8 cellular contexts compared by ENCODE assay signal in the genomic region with DNA sequence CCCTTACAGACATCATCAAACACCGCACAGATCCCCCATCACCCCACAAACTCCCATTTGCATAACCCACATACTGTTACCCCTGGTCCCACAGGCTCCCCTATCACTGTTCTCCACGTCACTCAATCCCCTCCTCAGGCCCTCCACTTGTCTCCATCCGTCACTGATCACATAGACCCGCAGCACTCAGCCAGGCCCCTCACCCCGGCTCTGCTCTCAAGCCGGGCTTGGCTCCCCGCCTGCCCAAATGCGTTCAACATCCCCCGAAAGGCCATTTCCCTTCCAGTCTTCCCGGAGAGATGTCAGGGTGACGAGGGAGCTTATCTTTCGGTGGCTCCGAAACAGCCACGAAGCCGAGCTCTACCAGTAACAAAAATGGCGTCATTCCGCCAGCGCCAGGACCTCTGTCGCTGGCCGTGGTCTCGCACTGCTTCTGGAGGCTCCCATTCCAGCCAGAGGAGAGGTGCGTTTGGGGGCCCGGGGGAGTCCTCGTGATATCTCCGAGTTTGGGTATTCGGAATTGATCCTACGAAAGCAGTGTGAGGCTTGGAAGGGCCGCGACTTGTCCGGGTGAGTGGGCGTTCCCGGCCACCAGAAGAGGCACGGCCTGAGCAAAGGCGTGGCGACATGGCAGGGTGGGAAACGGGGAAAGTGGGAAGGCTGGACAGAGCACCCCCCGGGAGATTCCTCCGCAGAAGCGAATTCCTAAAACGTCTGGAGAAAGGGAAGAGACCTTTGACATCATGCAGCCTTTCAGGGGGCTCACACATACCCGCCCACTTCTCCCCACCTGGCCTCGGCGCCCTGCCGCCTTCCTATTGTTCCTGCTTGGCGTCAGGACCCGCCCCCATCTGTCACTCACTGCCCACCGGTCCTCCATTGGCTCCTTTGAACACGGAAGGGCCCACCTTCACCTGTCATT. TPM values are rescaled to one million over a fixed set of nuclear protein-coding genes. Genes with fewer than 3 reads are reported as not detected.
A peak's percentile ranks its signal among the peaks of the same experiment; 100 is the strongest.
DNase-seq lines count a peak whose midpoint lies in the region; ATAC-seq and TF ChIP-seq lines count a peak whose summit lies in the region.

Gene ZNF630, minus strand, starts transcription at position 577 of the 922 bp plus-strand sequence. CDS start 4,754 bp downstream, outside the sequence.

- no peaks in the 10 kb centered on the region for H3K27me3 Mint-ChIP-seq in activated T-helper 2 cell treated with anti-CD3 and anti-CD28 coated beads, Interferon-gamma antibody, Interleukin-2, Interleukin-4, amounts not matched to agents 10 μg/mL and 5 μg/mL and 100 μg/mL, durations not matched to agents 14 hours and 24 hours and 36 hours (ENCODE audit: low read depth)
- no peaks in the 10 kb centered on the region for H3K27me3 Mint-ChIP-seq in nephron (ENCODE audit: low read depth)

- H3K27ac Mint-ChIP-seq in activated T-helper 2 cell treated with anti-CD3 and anti-CD28 coated beads, Interferon-gamma antibody, Interleukin-2, Interleukin-4, amounts not matched to agents 10 μg/mL and 5 μg/mL and 100 μg/mL, durations not matched to agents 14 hours and 24 hours and 36 hours: peak within 1 kb of the TSS; percentile 69
- H3K27ac Mint-ChIP-seq in nephron: peak within 1 kb of the TSS; percentile 89 to 98 (median 98)

- DNase-seq in ACHN (peak; percentile 50), NOMO-1 treated with dmso at 0.1 percent for 144 hours (lab: John Stamatoyannopoulos, UW; ENCODE audit: unreplicated experiment) (peak; percentile 69), fibroblast of pulmonary artery (ENCODE audit: low read depth) (peak; percentile 49)
- DNase-seq in activated T-helper 2 cell treated with anti-CD3 and anti-CD28 coated beads, Interferon-gamma antibody, Interleukin-2, Interleukin-4, amounts not matched to agents 10 μg/mL and 5 μg/mL and 100 μg/mL, durations not matched to agents 14 hours and 24 hours and 36 hours (ENCODE audit: low spot score): peak; percentile 16
- DNase-seq in stimulated activated naive CD4-positive, alpha-beta T cell treated with Interleukin-2 at 50 U/mL for 16 hours (lab: John Stamatoyannopoulos, UW): peak; percentile 57

- in situ Hi-C loops in ACHN (cut with HindIII; ENCODE audit: low pct_ligation_motif_present, low pct_unique_long_range_greater_than_20kb, low sequenced_read_pairs): no loop called here

- no peaks in the 10 kb centered on the region for H3K9me3 Mint-ChIP-seq in activated T-helper 2 cell treated with anti-CD3 and anti-CD28 coated beads, Interferon-gamma antibody, Interleukin-2, Interleukin-4, amounts not matched to agents 10 μg/mL and 5 μg/mL and 100 μg/mL, durations not matched to agents 14 hours and 24 hours and 36 hours
- H3K9me3 Mint-ChIP-seq in nephron: peaks cover 15% of the 10 kb centered on the region

- TF ChIP-seq CTCF in fibroblast of pulmonary artery (IDR thresholded peaks at IDR 0.05; ENCODE audit: low read length, missing control alignments) (no peak), nephron (IDR thresholded peaks at IDR 0.05; ENCODE audit: unreplicated experiment in 3 of 3) (no peak)

- ATAC-seq in GM19035 (IDR thresholded peaks at IDR 0.05; ENCODE audit: unreplicated experiment) (peak; percentile 91), HG03432 (IDR thresholded peaks at IDR 0.05; ENCODE audit: unreplicated experiment) (peak; percentile 92)

- intact Hi-C loops in activated T-helper 2 cell treated with anti-CD3 and anti-CD28 coated beads, Interferon-gamma antibody, Interleukin-2, Interleukin-4, amounts not matched to agents 10 μg/mL and 5 μg/mL and 100 μg/mL, durations not matched to agents 14 hours and 24 hours and 36 hours (cut with micrococcal nuclease): no loop called here

- H3K4me3 Mint-ChIP-seq in activated T-helper 2 cell treated with anti-CD3 and anti-CD28 coated beads, Interferon-gamma antibody, Interleukin-2, Interleukin-4, amounts not matched to agents 10 μg/mL and 5 μg/mL and 100 μg/mL, durations not matched to agents 14 hours and 24 hours and 36 hours (ENCODE audit: low read depth): peak within 1 kb of the TSS; percentile 84
- peak within 1 kb of the TSS; percentile 88 to 93 (median 89) for H3K4me3 Mint-ChIP-seq in nephron

- H3K4me3 ChIP-seq in fibroblast of pulmonary artery (replicated peaks; ENCODE audit: low read depth, low read length): peak within 1 kb of the TSS; percentile 64

- peaks cover 7% of the 10 kb centered on the region for H3K4me1 Mint-ChIP-seq in activated T-helper 2 cell treated with anti-CD3 and anti-CD28 coated beads, Interferon-gamma antibody, Interleukin-2, Interleukin-4, amounts not matched to agents 10 μg/mL and 5 μg/mL and 100 μg/mL, durations not matched to agents 14 hours and 24 hours and 36 hours (ENCODE audit: low read depth)
- H3K4me1 Mint-ChIP-seq in nephron: no peaks in the 10 kb centered on the region

- peaks cover 6% of the 10 kb centered on the region for H3K36me3 Mint-ChIP-seq in activated T-helper 2 cell treated with anti-CD3 and anti-CD28 coated beads, Interferon-gamma antibody, Interleukin-2, Interleukin-4, amounts not matched to agents 10 μg/mL and 5 μg/mL and 100 μg/mL, durations not matched to agents 14 hours and 24 hours and 36 hours (ENCODE audit: low read depth)
- peaks cover 3% of the 10 kb centered on the region for H3K36me3 Mint-ChIP-seq in nephron (ENCODE audit: low read depth)

RNA-seq across cellular contexts. Expression of gene ZNF630, which starts in this region (rescaled TPM):
- 0.25 and 0.55 TPM in 2 replicates for total RNA-seq in activated T-helper 2 cell treated with anti-CD3 and anti-CD28 coated beads, Interferon-gamma antibody, Interleukin-2, Interleukin-4, amounts not matched to agents 10 μg/mL and 5 μg/mL and 100 μg/mL, durations not matched to agents 14 hours and 24 hours and 36 hours

Comparison
In these comparisons a context has a peak if more than half of its experiments do, and no peak if none do; other contexts are left out.
1. Peak in every context shown above with its lines: DNase-seq, ATAC-seq and H3K4me3 ChIP-seq.
2. Peak in DNase-seq in activated T-helper 2 cell treated with anti-CD3 and anti-CD28 coated beads, Interferon-gamma antibody, Interleukin-2, Interleukin-4, amounts not matched to agents 10 μg/mL and 5 μg/mL and 100 μg/mL, durations not matched to agents 14 hours and 24 hours and 36 hours; RNA of the gene not detected or under 1 TPM.
3. DNase-seq: peak in every context shown above with its lines; median percentile 69 in NOMO-1 treated with dmso at 0.1 percent for 144 hours; 57 in stimulated activated naive CD4-positive, alpha-beta T cell treated with Interleukin-2 at 50 U/mL for 16 hours; 50 in ACHN; 49 in fibroblast of pulmonary artery; 16 in activated T-helper 2 cell treated with anti-CD3 and anti-CD28 coated beads, Interferon-gamma antibody, Interleukin-2, Interleukin-4, amounts not matched to agents 10 μg/mL and 5 μg/mL and 100 μg/mL, durations not matched to agents 14 hours and 24 hours and 36 hours.